25 cellular contexts compared by ENCODE assay signal in genomic region chr9:4020747-4021296, GRCh38.
DNase-seq lines count a peak whose midpoint lies in the region; ATAC-seq, FAIRE-seq and TF ChIP-seq lines count a peak whose summit lies in the region.
"Had no signal": no experiment of that assay in that cellular context is flagged by ENCODE, and none has a peak within 500 bp of the region (broad histone marks: within the 10 kb centered on the region; RNA-seq: fewer than 3 reads in every experiment).

No MANE protein-coding gene starts in this region.

- H3K4me1 ChIP-seq in cardiac muscle cell (ENCODE audit: low read depth) = peaks cover 38% of the 10 kb centered on the region
- H3K4me1 ChIP-seq in K562 (replicated peaks in 1 of 2; ENCODE audit: control insufficient read depth in 2 of 2, insufficient read depth in 2 of 2, low read length in 2 of 2) = no peaks in the 10 kb centered on the region
- peaks cover 0 to 16% (median 3%) of the 10 kb centered on the region in 3 donors for H3K4me1 ChIP-seq in pancreas
- H3K4me1 ChIP-seq: parathyroid adenoma had no signal

- peaks cover 4% of the 10 kb centered on the region for H3K9me3 Mint-ChIP-seq in natural killer cell treated with Interleukin-12 subunit alpha and Interleukin-12 subunit beta and Interleukin-15 and Interleukin-18, amount 100 ng/mL, for 72 hours
- H3K9me3 Mint-ChIP-seq: endodermal cell, IgD-negative memory B cell, natural killer cell had no signal

- H3K27ac ChIP-seq in cardiac muscle cell (peak overlapping the region; percentile 56), K562 (ENCODE audit: extremely low read depth, low read depth, low read length) (no peak overlapping the region), pancreas (no peak overlapping the region), brain microvascular endothelial cell (no peak overlapping the region)
- H3K27ac ChIP-seq: C4-2B, esophagus muscularis mucosa, parathyroid adenoma had no signal

- no peak for TF ChIP-seq POLR2A in K562 (conservative IDR thresholded peaks at IDR 0.05)

- H3K4me3 Mint-ChIP-seq in natural killer cell treated with Interleukin-12 subunit alpha and Interleukin-12 subunit beta and Interleukin-15 and Interleukin-18, amount 100 ng/mL, for 72 hours = no peak overlapping the region
- H3K4me3 Mint-ChIP-seq: endodermal cell, IgD-negative memory B cell, natural killer cell had no signal

- no TSS peak for BruUV-seq in K562 (replicated peaks; lab: Mats Ljungman, UMichigan)

- TF ChIP-seq EP300 in K562 (IDR thresholded peaks at IDR 0.05; ENCODE audit: low read length) = no peak

- DNase-seq in cardiac muscle cell (ENCODE audit: low read depth in 1 of 2, low spot score in 1 of 2) (peak in 1 of 2 donors; percentile 63), Right ventricle myocardium inferior (ENCODE audit: missing footprints) (no peak), NCI-H526 treated with DMSO at 0.1 percent for 48 hours (lab: John Stamatoyannopoulos, UW) (peak; percentile 14), K562 (ENCODE audit: extremely low read depth in 1 of 4, low spot score in 3 of 4) (no peak), pancreas (no peak), brain microvascular endothelial cell (no peak)
- no peak for DNase-seq in natural killer cell treated with Interleukin-12 subunit alpha and Interleukin-12 subunit beta and Interleukin-15 and Interleukin-18, amount 100 ng/mL, for 72 hours (ENCODE audit: low spot score)
- DNase-seq: activated CD4-positive, alpha-beta T cell treated with anti-CD3 and anti-CD28 coated beads for 4 hours; activated naive CD4-positive, alpha-beta T cell treated with Interleukin-2 at 50 U/mL for 16 hours; activated T-cell treated with anti-CD3 and anti-CD28 coated beads, Interleukin-2, amount 50 U/mL, for 48 hours; cortex of kidney; endodermal cell; foreskin melanocyte; hippocampal formation; MG63; natural killer cell; NCI-H1436; SIG-M5; stimulated activated CD8-positive, alpha-beta memory T cell treated with anti-CD3 and anti-CD28 coated beads, Interleukin-4, amount 100 ng/mL, for 48 hours had no signal

- in situ Hi-C loops in K562 (cut with MboI) = no loop called here
- in situ Hi-C loops in brain microvascular endothelial cell (cut with HindIII; ENCODE audit: low pct_ligation_motif_present, low sequenced_read_pairs) = no loop called here

- intact Hi-C loops in Right ventricle myocardium inferior (cut with DNase I) = no loop called here
- intact Hi-C loops in K562 (cut with micrococcal nuclease) = no loop called here
- intact Hi-C loops in pancreas (cut with DNase I) = no loop called here

- 0% methylated on average over 5 of the region's 5 CpGs for WGBS in K562 (ENCODE audit: insufficient coverage, low coverage, missing lambda C conversion rate)
- WGBS in pancreas, 2 donors = 45 to 54% methylated on average over 5 of the region's 5 CpGs

- no peaks in the 10 kb centered on the region for H3K27me3 ChIP-seq in cardiac muscle cell
- no peaks in the 10 kb centered on the region for H3K27me3 ChIP-seq in K562 (ENCODE audit: control insufficient read depth in 2 of 2, insufficient read depth in 2 of 2, low read length in 2 of 2)
- no peaks in the 10 kb centered on the region for H3K27me3 ChIP-seq in pancreas
- H3K27me3 ChIP-seq in brain microvascular endothelial cell (replicated peaks) = no peaks in the 10 kb centered on the region
- H3K27me3 ChIP-seq: esophagus muscularis mucosa, MG63 had no signal

- FAIRE-seq in K562 (lab: Jason Lieb, UNC) (no peak), pancreas (lab: Jason Lieb, UNC) (no peak)
- FAIRE-seq: bronchial epithelial cell had no signal

- POLR2A ChIA-PET in K562 (lab: Yijun Ruan, JAX) = no interaction called here

- no peaks in the 10 kb centered on the region for H3K36me3 Mint-ChIP-seq in natural killer cell treated with Interleukin-12 subunit alpha and Interleukin-12 subunit beta and Interleukin-15 and Interleukin-18, amount 100 ng/mL, for 72 hours
- H3K36me3 Mint-ChIP-seq: IgD-negative memory B cell, natural killer cell had no signal

- no peaks in the 10 kb centered on the region for H3K9me1 ChIP-seq in K562 (ENCODE audit: control insufficient read depth, insufficient read depth, low read length)

- CTCF ChIA-PET in K562 (lab: Yijun Ruan, JAX; ENCODE audit: low intra/inter-chr PET ratio) = no interaction called here

- no peak overlapping the region for H3K9ac ChIP-seq in K562 (ENCODE audit: insufficient read depth in 1 of 2, low read depth in 2 of 2, low read length in 2 of 2)
- H3K9ac ChIP-seq: parathyroid adenoma had no signal

- no peak overlapping the region for H2AFZ ChIP-seq in K562 (ENCODE audit: low read depth, low read length)
- H2AFZ ChIP-seq: parathyroid adenoma had no signal

- H3K27ac Mint-ChIP-seq in natural killer cell treated with Interleukin-12 subunit alpha and Interleukin-12 subunit beta and Interleukin-15 and Interleukin-18, amount 100 ng/mL, for 72 hours = no peak overlapping the region
- H3K27ac Mint-ChIP-seq: endodermal cell, IgD-negative memory B cell, natural killer cell had no signal

- H3K4me1 Mint-ChIP-seq in natural killer cell treated with Interleukin-12 subunit alpha and Interleukin-12 subunit beta and Interleukin-15 and Interleukin-18, amount 100 ng/mL, for 72 hours (ENCODE audit: low read depth in 2 of 2) = peaks cover 0 to 3% of the 10 kb centered on the region in 2 donors
- H3K4me1 Mint-ChIP-seq: natural killer cell had no signal

- ATAC-seq in Right ventricle myocardium inferior = no peak
- ATAC-seq in K562 = no peak
- peak in 3 of 4 donors; percentile 10 to 69 (median 61) for ATAC-seq in pancreas
- no peak for ATAC-seq in GM21529 (IDR thresholded peaks at IDR 0.05; ENCODE audit: unreplicated experiment)
- ATAC-seq in natural killer cell treated with Interleukin-12 subunit alpha and Interleukin-12 subunit beta and Interleukin-15 and Interleukin-18, amount 100 ng/mL, for 72 hours = no peak
- ATAC-seq: natural killer cell had no signal

- TF ChIP-seq CTCF in cardiac muscle cell (IDR thresholded peaks at IDR 0.05; ENCODE audit: low read depth, low read length) = no peak
- TF ChIP-seq CTCF in K562 (IDR thresholded peaks at IDR 0.05 in 2 of 3, conservative IDR thresholded peaks at IDR 0.05 in 1 of 3; ENCODE audit: insufficient read depth in 2 of 3, low read depth in 1 of 3, low read length in 3 of 3) = no peak
- TF ChIP-seq CTCF in pancreas (IDR thresholded peaks at IDR 0.05) = no peak
- no peak for TF ChIP-seq CTCF in brain microvascular endothelial cell (IDR thresholded peaks at IDR 0.05; ENCODE audit: low read depth, low read length, missing control alignments)

- H3K9me3 ChIP-seq in cardiac muscle cell (ENCODE audit: low read depth) = no peaks in the 10 kb centered on the region
- H3K9me3 ChIP-seq in K562 (replicated peaks; ENCODE audit: control insufficient read depth, insufficient read depth, low read depth, low read length) = no peaks in the 10 kb centered on the region
- H3K9me3 ChIP-seq in pancreas = no peaks in the 10 kb centered on the region
- H3K9me3 ChIP-seq: esophagus muscularis mucosa, MG63 had no signal

- H4K20me1 ChIP-seq in K562 (replicated peaks; ENCODE audit: control insufficient read depth, insufficient read depth, low read length) = no peaks in the 10 kb centered on the region

- no peak overlapping the region for H3K4me3 ChIP-seq in cardiac muscle cell
- H3K4me3 ChIP-seq in K562 = no peak overlapping the region
- H3K4me3 ChIP-seq in pancreas = no peak overlapping the region
- H3K4me3 ChIP-seq in brain microvascular endothelial cell (ENCODE audit: low read depth, low read length) = no peak overlapping the region
- H3K4me3 ChIP-seq: esophagus muscularis mucosa, MG63 had no signal

- H3K36me3 ChIP-seq in cardiac muscle cell = no peaks in the 10 kb centered on the region
- H3K36me3 ChIP-seq in K562 (ENCODE audit: control insufficient read depth, insufficient read depth, low read length) = no peaks in the 10 kb centered on the region
- H3K36me3 ChIP-seq in pancreas = no peaks in the 10 kb centered on the region
- H3K36me3 ChIP-seq in brain microvascular endothelial cell (replicated peaks) = no peaks in the 10 kb centered on the region
- H3K36me3 ChIP-seq: esophagus muscularis mucosa, MG63 had no signal

- no peak overlapping the region for H3K4me2 ChIP-seq in K562 (ENCODE audit: insufficient read depth, low read length)

- peaks cover 7 to 14% of the 10 kb centered on the region in 2 donors for H3K27me3 Mint-ChIP-seq in natural killer cell treated with Interleukin-12 subunit alpha and Interleukin-12 subunit beta and Interleukin-15 and Interleukin-18, amount 100 ng/mL, for 72 hours
- H3K27me3 Mint-ChIP-seq: IgD-negative memory B cell had no signal

- no peak for TF ChIP-seq RAD21 in K562 (CRISPR knock-in tag; conservative IDR thresholded peaks at IDR 0.05 in 1 of 2, IDR thresholded peaks at IDR 0.05 in 1 of 2)

- no peaks in the 10 kb centered on the region for H3K79me2 ChIP-seq in K562 (ENCODE audit: control insufficient read depth, insufficient read depth, low read length)
- H3K79me2 ChIP-seq: parathyroid adenoma had no signal

TF ChIP-seq in K562, 482 proteins besides CTCF, POLR2A, EP300 and RAD21 (continues in another document):
- TF ChIP-seq ZNF668 (CRISPR knock-in tag; IDR thresholded peaks at IDR 0.05) (no peak), ZNF316 (IDR thresholded peaks at IDR 0.05) (peak; percentile 69), MAFG (tag; conservative IDR thresholded peaks at IDR 0.05) (peak; percentile 55), C11orf30 (IDR thresholded peaks at IDR 0.05; ENCODE audit: low read depth) (peak; percentile 53), CEBPZ (IDR thresholded peaks at IDR 0.05; ENCODE audit: borderline replicate concordance, low read depth, low read length) (no peak)

Comparison
In these comparisons a context has a peak if more than half of its experiments do, and no peak if none do; other contexts are left out.
1. ATAC-seq: peak in pancreas (3 of 4); none in Right ventricle myocardium inferior (single experiment), K562 (single experiment), GM21529 (single experiment) and natural killer cell treated with Interleukin-12 subunit alpha and Interleukin-12 subunit beta and Interleukin-15 and Interleukin-18, amount 100 ng/mL, for 72 hours (0 of 2).